18 cellular contexts compared by ENCODE assay signal in the genomic region with DNA sequence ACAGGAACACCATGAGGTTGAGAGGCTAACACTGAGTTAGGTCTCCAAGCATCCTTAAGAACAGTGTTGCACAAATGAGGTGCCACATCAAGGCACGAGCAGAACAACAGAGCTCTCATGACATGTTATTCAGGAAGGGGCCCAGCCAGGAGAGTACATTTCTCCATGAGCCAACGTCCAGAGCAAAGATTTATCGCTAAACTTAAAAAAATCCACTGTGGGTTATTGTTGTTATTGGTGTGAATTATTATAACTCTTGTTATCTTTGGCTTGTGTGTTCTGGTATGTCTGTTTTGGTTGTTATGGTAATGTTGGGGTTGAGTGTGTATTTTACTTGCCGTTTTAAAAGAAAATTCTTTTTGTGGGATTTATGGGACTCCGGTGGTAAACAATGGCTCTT.
"Had no signal": no experiment of that assay in that cellular context is flagged by ENCODE, and none has a peak within 500 bp of the region (broad histone marks: within the 10 kb centered on the region; RNA-seq: fewer than 3 reads in every experiment).

No MANE protein-coding gene starts in this region.

- DNase-seq: IMR-90; Karpas-422; KG1; MG63; NCI-H1105 treated with DMSO at 0.1 percent for 48 hours; NCI-H1436; NCI-H187; NCI-H2081 treated with DMSO at 0.1 percent for 48 hours; NCI-H2171; NCI-H226; NCI-H510A treated with DMSO at 0.1 percent for 48 hours; NCI-H526; NK-92 treated with Interleukin-12 subunit alpha and Interleukin-12 subunit beta, amount 100 ng/mL, for 24 hours; PC-3; SHP77; SK-N-SH had no signal

- FAIRE-seq: HepG2 had no signal

- H3K9ac ChIP-seq: SK-N-SH had no signal

- H3K4me2 ChIP-seq: SK-N-SH had no signal

- H3K9me3 ChIP-seq: MG63, SK-N-SH had no signal

- H3K4me3 ChIP-seq: MG63 had no signal

- H3K27me3 ChIP-seq: MG63 had no signal

- H3K36me3 ChIP-seq: MG63 had no signal

- H3K27ac ChIP-seq: RWPE1 had no signal
